In genomic region chr5:135890867-135891266, GRCh38 we compare ENCODE assay signal across 10 cellular contexts. TPM values are rescaled to one million over a fixed set of nuclear protein-coding genes. Genes with fewer than 3 reads are reported as not detected.
A peak's percentile ranks its signal among the peaks of the same experiment; 100 is the strongest.
DNase-seq lines count a peak whose midpoint lies in the region; ATAC-seq lines count a peak whose summit lies in the region.
"Had no signal": no experiment of that assay in that cellular context is flagged by ENCODE, and none has a peak within 500 bp of the region (broad histone marks: within the 10 kb centered on the region; RNA-seq: fewer than 3 reads in every experiment).

No MANE protein-coding gene starts in this region.

- peak; percentile 80 for DNase-seq in activated CD8-positive, alpha-beta memory T cell treated with anti-CD3 and anti-CD28 coated beads, Interleukin-2, amount 10 ng/mL, durations not matched to agents 7 days and 5 days
- no peak for DNase-seq in activated CD8-positive, alpha-beta memory T cell treated with anti-CD3 and anti-CD28 coated beads, Interleukin-2, amount 50 U/mL, for 4 hours
- DNase-seq in RPMI7951 (ENCODE audit: low read depth) (peak; percentile 49), iPS-NIHi7 (ENCODE audit: extremely low spot score) (no peak), AG20443 (ENCODE audit: low spot score) (no peak)
- peak; percentile 18 to 56 (median 23) for DNase-seq in stimulated activated CD4-positive, alpha-beta T cell treated with anti-CD3 and anti-CD28 coated beads, TNF-alpha, amount 100 ng/mL, for 48 hours (ENCODE audit: low read depth in 3 of 3)
- DNase-seq: amniotic stem cell, gastrocnemius medialis had no signal

- no peak overlapping the region for H3K27ac Mint-ChIP-seq in activated CD8-positive, alpha-beta memory T cell treated with anti-CD3 and anti-CD28 coated beads, Interleukin-2, amount 10 ng/mL, durations not matched to agents 7 days and 5 days

- ATAC-seq in activated CD8-positive, alpha-beta memory T cell treated with anti-CD3 and anti-CD28 coated beads, Interleukin-2, amount 10 ng/mL, durations not matched to agents 7 days and 5 days, result peak; percentile 60
- ATAC-seq in HG02588 (IDR thresholded peaks at IDR 0.05; ENCODE audit: unreplicated experiment), result peak; percentile 76
- ATAC-seq in HG02840 (IDR thresholded peaks at IDR 0.05; ENCODE audit: low FRiP score, unreplicated experiment), result no peak
- ATAC-seq: gastrocnemius medialis had no signal

- no peaks in the 10 kb centered on the region for H3K36me3 Mint-ChIP-seq in activated CD8-positive, alpha-beta memory T cell treated with anti-CD3 and anti-CD28 coated beads, Interleukin-2, amount 10 ng/mL, durations not matched to agents 7 days and 5 days

- peaks cover 72% of the 10 kb centered on the region for H3K27me3 Mint-ChIP-seq in activated CD8-positive, alpha-beta memory T cell treated with anti-CD3 and anti-CD28 coated beads, Interleukin-2, amount 10 ng/mL, durations not matched to agents 7 days and 5 days

- peaks cover 26% of the 10 kb centered on the region for H3K4me1 Mint-ChIP-seq in activated CD8-positive, alpha-beta memory T cell treated with anti-CD3 and anti-CD28 coated beads, Interleukin-2, amount 10 ng/mL, durations not matched to agents 7 days and 5 days

- no peaks in the 10 kb centered on the region for H3K9me3 Mint-ChIP-seq in activated CD8-positive, alpha-beta memory T cell treated with anti-CD3 and anti-CD28 coated beads, Interleukin-2, amount 10 ng/mL, durations not matched to agents 7 days and 5 days (ENCODE audit: low read depth)

- no peak overlapping the region for H3K4me3 Mint-ChIP-seq in activated CD8-positive, alpha-beta memory T cell treated with anti-CD3 and anti-CD28 coated beads, Interleukin-2, amount 10 ng/mL, durations not matched to agents 7 days and 5 days

- CTCF ChIA-PET in activated CD8-positive, alpha-beta memory T cell treated with anti-CD3 and anti-CD28 coated beads, Interleukin-2, amount 10 ng/mL, durations not matched to agents 7 days and 5 days (lab: Charles Lee), result interaction anchor here (1.0 to 1.9 kb wide), 6 partner anchors 13 to 321 kb away, joined by 3 to 7 read pairs (median 4); no protein-coding TSS in a partner anchor

RNA-seq across cellular contexts. Expression of gene IL9, which starts 4.8 kb away (rescaled TPM):
- not detected for total RNA-seq in activated CD8-positive, alpha-beta memory T cell treated with anti-CD3 and anti-CD28 coated beads, Interleukin-2, amount 10 ng/mL, durations not matched to agents 7 days and 5 days
- total RNA-seq in RPMI7951 (2014; rRNA removed; shearing (Covaris generic)), result not detected in 2 replicates
- total RNA-seq: gastrocnemius medialis had no signal

RNA-seq across cellular contexts. Expression of gene SLC25A48, which starts 56.4 kb away (rescaled TPM):
- not detected for total RNA-seq in activated CD8-positive, alpha-beta memory T cell treated with anti-CD3 and anti-CD28 coated beads, Interleukin-2, amount 10 ng/mL, durations not matched to agents 7 days and 5 days
- total RNA-seq in RPMI7951 (2014; rRNA removed; shearing (Covaris generic)), result not detected in 2 replicates

Comparison
In these comparisons a context has a peak if more than half of its experiments do, and no peak if none do; other contexts are left out.
1. DNase-seq: peak in activated CD8-positive, alpha-beta memory T cell treated with anti-CD3 and anti-CD28 coated beads, Interleukin-2, amount 10 ng/mL, durations not matched to agents 7 days and 5 days (single experiment), RPMI7951 (single experiment) and stimulated activated CD4-positive, alpha-beta T cell treated with anti-CD3 and anti-CD28 coated beads, TNF-alpha, amount 100 ng/mL, for 48 hours (3 of 3); none in activated CD8-positive, alpha-beta memory T cell treated with anti-CD3 and anti-CD28 coated beads, Interleukin-2, amount 50 U/mL, for 4 hours (single experiment), iPS-NIHi7 (single experiment) and AG20443 (single experiment).